Comparison of ENCODE assay signal across 8 cellular contexts in genomic region chr10:131902211-131902610, GRCh38. TPM values are rescaled to one million over a fixed set of nuclear protein-coding genes. Genes with fewer than 3 reads are reported as not detected.
DNase-seq lines count a peak whose midpoint lies in the region; ATAC-seq and TF ChIP-seq lines count a peak whose summit lies in the region.

No MANE protein-coding gene starts in this region.

- no peaks in the 10 kb centered on the region for H3K9me3 Mint-ChIP-seq in activated T-cell treated with anti-CD3 and anti-CD28 coated beads, Interleukin-2, amount 50 U/mL, for 4 hours

- peak overlapping the region; percentile 87 for H3K9ac ChIP-seq in adipocyte (ENCODE audit: low read length)

- H3K4me3 Mint-ChIP-seq in activated T-cell treated with anti-CD3 and anti-CD28 coated beads, Interleukin-2, amount 50 U/mL, for 4 hours: peak overlapping the region; percentile 87

- H3K36me3 ChIP-seq in adipocyte (ENCODE audit: control insufficient read depth, insufficient read depth, low read length, severe bottlenecking) (peaks cover 9% of the 10 kb centered on the region), right lobe of liver (peaks cover 0 to 3% (median 0%) of the 10 kb centered on the region in 4 donors), tibial artery (no peaks in the 10 kb centered on the region)

- H3K27me3 ChIP-seq in adipocyte (replicated peaks; ENCODE audit: control insufficient read depth, insufficient read depth, low read length) (peaks cover 26% of the 10 kb centered on the region), right lobe of liver (no peaks in the 10 kb centered on the region), tibial artery (peaks cover 0 to 21% of the 10 kb centered on the region in 2 donors)

- H3K4me3 ChIP-seq in adipocyte (ENCODE audit: low read length) (peak overlapping the region; percentile 81), right lobe of liver (peak overlapping the region; percentile 88 to 90 (median 89)), tibial artery (peak overlapping the region; percentile 96 to 97)

- H3K27ac ChIP-seq in right lobe of liver: peak overlapping the region in 2 of 3 donors; percentile 97 to 98
- H3K27ac ChIP-seq in tibial artery: peak overlapping the region in 1 of 2 donors; percentile 86

- H3K27me3 Mint-ChIP-seq in activated T-cell treated with anti-CD3 and anti-CD28 coated beads, Interleukin-2, amount 50 U/mL, for 4 hours (ENCODE audit: low read depth): peaks cover 8% of the 10 kb centered on the region

- H3K36me3 Mint-ChIP-seq in activated T-cell treated with anti-CD3 and anti-CD28 coated beads, Interleukin-2, amount 50 U/mL, for 4 hours (ENCODE audit: insufficient read depth): peaks cover 7% of the 10 kb centered on the region

- 41% methylated on average over 5 of the region's 5 CpGs for WGBS in right lobe of liver (ENCODE audit: insufficient coverage, low coverage, low lambda C conversion rate, missing lambda C conversion rate)

- DNase-seq in activated T-cell treated with anti-CD3 and anti-CD28 coated beads, Interleukin-2, amount 50 U/mL, for 4 hours: no peak
- DNase-seq in activated T-cell treated with anti-CD3 and anti-CD28 coated beads for 4 hours (no peak), adipocyte (ENCODE audit: low read depth) (peak; percentile 18), right lobe of liver (no peak), tibial artery (peak in 1 of 2 donors; percentile 48), NCI-H2227 treated with DMSO at 0.1 percent for 48 hours (lab: John Stamatoyannopoulos, UW) (no peak), HK-2 (ENCODE audit: unreplicated experiment) (no peak)

- intact Hi-C loops in right lobe of liver (cut with DNase I): no loop called here
- intact Hi-C loops in tibial artery (cut with DNase I; ENCODE audit: low total_unique reads): loop anchor here (10.0 kb wide), 1 partner anchor 433 kb away; the partner anchor contains the start of gene LRRC27

- no peak for ATAC-seq in activated T-cell treated with anti-CD3 and anti-CD28 coated beads, Interleukin-2, amount 50 U/mL, for 4 hours
- ATAC-seq in right lobe of liver (no peak), HG03521 (IDR thresholded peaks at IDR 0.05; ENCODE audit: unreplicated experiment) (no peak)

- peaks cover 54% of the 10 kb centered on the region for H3K4me1 Mint-ChIP-seq in activated T-cell treated with anti-CD3 and anti-CD28 coated beads, Interleukin-2, amount 50 U/mL, for 4 hours (ENCODE audit: low read depth)

- no peak for TF ChIP-seq POLR2A in right lobe of liver (IDR thresholded peaks at IDR 0.05)

- H3K9me3 ChIP-seq in adipocyte (ENCODE audit: control insufficient read depth, low read length) (no peaks in the 10 kb centered on the region), right lobe of liver (no peaks in the 10 kb centered on the region), tibial artery (no peaks in the 10 kb centered on the region)

- TF ChIP-seq CTCF in right lobe of liver (IDR thresholded peaks at IDR 0.05) (no peak), tibial artery (IDR thresholded peaks at IDR 0.05) (no peak)

- H3K4me1 ChIP-seq in adipocyte (ENCODE audit: control insufficient read depth, insufficient read depth, low read length) (peaks cover 32% of the 10 kb centered on the region), right lobe of liver (peaks cover 0 to 43% (median 19%) of the 10 kb centered on the region in 4 donors), tibial artery (peaks cover 0 to 46% (median 28%) of the 10 kb centered on the region in 4 donors)

RNA-seq across cellular contexts. Expression of gene PPP2R2D, which starts 1.4 kb away (rescaled TPM):
- 10 to 100 TPM; 22.6 to 25.7 (median 24.1) TPM for total RNA-seq in activated T-cell treated with anti-CD3 and anti-CD28 coated beads, Interleukin-2, amount 50 U/mL, for 4 hours
- 10 to 100 TPM; 10.9 to 16.6 (median 14.3) TPM for total RNA-seq in right lobe of liver
